Comparison of ENCODE assay signal across 19 cellular contexts in the genomic region with DNA sequence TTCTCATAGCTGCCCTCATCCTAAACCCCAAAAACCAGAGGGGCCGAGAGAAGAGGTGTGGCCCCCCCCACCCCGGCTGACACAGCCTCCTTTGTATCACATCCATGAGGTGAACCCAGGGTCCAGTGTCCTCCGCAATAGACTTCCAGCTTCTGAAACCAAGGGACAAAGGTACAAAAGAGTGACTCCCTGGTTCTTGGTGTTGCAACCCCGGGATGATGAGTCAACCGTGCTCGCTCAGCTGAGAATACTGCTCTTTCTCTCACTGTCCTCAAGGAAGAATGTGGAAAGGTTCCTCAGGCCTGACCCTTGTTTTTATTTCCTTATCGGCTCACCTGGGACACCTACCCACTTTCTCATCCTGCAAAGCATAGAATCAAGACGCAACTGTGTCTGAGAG. TPM values are rescaled to one million over a fixed set of nuclear protein-coding genes. Genes with fewer than 3 reads are reported as not detected.
DNase-seq lines count a peak whose midpoint lies in the region; ATAC-seq and TF ChIP-seq lines count a peak whose summit lies in the region.
"Had no signal": no experiment of that assay in that cellular context is flagged by ENCODE, and none has a peak within 500 bp of the region (broad histone marks: within the 10 kb centered on the region; RNA-seq: fewer than 3 reads in every experiment).

No MANE protein-coding gene starts in this region.

- H3K36me3 ChIP-seq in brain microvascular endothelial cell (replicated peaks), result no peaks in the 10 kb centered on the region

- no peak for ATAC-seq in activated CD4-positive, CD25-positive, alpha-beta regulatory T cell treated with anti-CD3 and anti-CD28 coated beads, Interleukin-2, amount 50 U/mL, for 24 hours
- ATAC-seq: activated T-cell treated with anti-CD3 and anti-CD28 coated beads, Interleukin-2, amount 50 U/mL, for 4 hours; Panc1 had no signal

- peaks cover 2% of the 10 kb centered on the region for H3K27me3 ChIP-seq in brain microvascular endothelial cell (replicated peaks)

- DNase-seq in AG10803 (ENCODE audit: low read depth) (peak; percentile 37), HT-29 (ENCODE audit: low spot score) (peak; percentile 44), brain microvascular endothelial cell (peak; percentile 14), kidney glomerular epithelial cell (lab: John Stamatoyannopoulos, UW) (peak; percentile 46), T-helper 9 cell (no peak), iPS-NIHi11 (ENCODE audit: low spot score) (no peak), NCI-H1930 (lab: John Stamatoyannopoulos, UW) (no peak)
- DNase-seq: activated CD4-positive, alpha-beta memory T cell treated with anti-CD3 and anti-CD28 coated beads for 36 hours; activated naive CD8-positive, alpha-beta T cell treated with anti-CD3 and anti-CD28 coated beads for 36 hours; activated T-cell treated with anti-CD3 and anti-CD28 coated beads, Interleukin-2, amount 50 U/mL, for 4 hours; effector CD8-positive, alpha-beta T cell; foreskin melanocyte; H7; immature natural killer cell; NCI-H1092; NCI-H748 treated with DMSO at 0.1 percent for 48 hours had no signal

- no peak for TF ChIP-seq CTCF in AG10803 (conservative IDR thresholded peaks at IDR 0.05; ENCODE audit: low read length)
- TF ChIP-seq CTCF in brain microvascular endothelial cell (IDR thresholded peaks at IDR 0.05; ENCODE audit: low read depth, low read length, missing control alignments), result no peak

- H3K4me3 ChIP-seq in AG10803 (ENCODE audit: low read length), result no peak overlapping the region
- no peak overlapping the region for H3K4me3 ChIP-seq in brain microvascular endothelial cell (ENCODE audit: low read depth, low read length)

- no peak overlapping the region for H3K27ac ChIP-seq in brain microvascular endothelial cell

- in situ Hi-C loops in brain microvascular endothelial cell (cut with HindIII; ENCODE audit: low pct_ligation_motif_present, low sequenced_read_pairs), result no loop called here

RNA-seq across cellular contexts. Expression of a gene that starts 5.5 kb away (rescaled TPM):
- not detected in 2 replicates for total RNA-seq in HT-29 (2014; rRNA removed; shearing (Covaris generic))
- total RNA-seq: activated CD4-positive, alpha-beta memory T cell treated with anti-CD3 and anti-CD28 coated beads for 36 hours; activated naive CD8-positive, alpha-beta T cell treated with anti-CD3 and anti-CD28 coated beads for 36 hours; activated T-cell treated with anti-CD3 and anti-CD28 coated beads, Interleukin-2, amount 50 U/mL, for 4 hours; cardiac septum had no signal

Comparison
In these comparisons a context has a peak if more than half of its experiments do, and no peak if none do; other contexts are left out.
1. DNase-seq: peak in AG10803 (single experiment), HT-29 (single experiment), brain microvascular endothelial cell (single experiment) and kidney glomerular epithelial cell (single experiment); none in T-helper 9 cell (single experiment), iPS-NIHi11 (single experiment) and NCI-H1930 (0 of 2).